Comparison of ENCODE assay signal across 26 cellular contexts in the genomic region with DNA sequence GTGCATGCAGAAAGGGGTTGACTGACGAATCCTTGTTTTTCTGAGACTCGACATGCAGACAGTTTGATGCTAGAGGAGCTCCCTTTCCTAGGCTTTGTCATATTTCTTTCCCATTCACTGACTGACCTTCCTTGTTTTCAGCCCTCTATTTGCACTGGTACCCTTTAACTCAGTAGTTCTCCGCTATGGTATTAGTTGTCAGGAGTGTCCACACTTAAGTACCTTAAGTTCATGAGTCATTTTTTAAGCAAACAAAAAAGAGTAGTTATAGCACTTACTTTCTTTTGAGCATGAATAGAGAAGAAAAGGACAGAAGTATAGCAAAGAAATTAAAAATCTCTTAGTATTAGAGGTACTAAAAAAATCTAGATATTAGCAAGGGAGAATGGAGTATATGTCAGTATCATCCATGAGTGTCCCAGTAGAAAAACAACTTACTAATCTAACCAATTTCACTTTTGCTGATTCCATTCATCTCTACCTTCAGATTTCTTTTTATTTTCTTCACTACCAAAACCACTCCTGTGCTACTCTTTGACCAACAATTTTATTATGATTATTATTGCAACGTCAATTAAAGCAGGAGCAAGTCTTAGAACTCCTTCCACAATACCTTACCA. TPM values are rescaled to one million over a fixed set of nuclear protein-coding genes. Genes with fewer than 3 reads are reported as not detected.
DNase-seq lines count a peak whose midpoint lies in the region; ATAC-seq and TF ChIP-seq lines count a peak whose summit lies in the region.
"Had no signal": no experiment of that assay in that cellular context is flagged by ENCODE, and none has a peak within 500 bp of the region (broad histone marks: within the 10 kb centered on the region; RNA-seq: fewer than 3 reads in every experiment).

No MANE protein-coding gene starts in this region.

- H3K27ac ChIP-seq in left lung (no peak overlapping the region), upper lobe of right lung (no peak overlapping the region)
- H3K27ac ChIP-seq: skin epidermis, testis, uterus had no signal

- H3K4me1 Mint-ChIP-seq in activated CD4-positive, alpha-beta T cell treated with anti-CD3 and anti-CD28 coated beads for 36 hours: peaks cover 77% of the 10 kb centered on the region
- H3K4me1 Mint-ChIP-seq in activated CD4-positive, alpha-beta T cell treated with anti-CD3 and anti-CD28 coated beads, Interleukin-2, amount 10 ng/mL, durations not matched to agents 7 days and 5 days: peaks cover 14% of the 10 kb centered on the region
- H3K4me1 Mint-ChIP-seq in T-helper 17 cell: peaks cover 58% of the 10 kb centered on the region
- peaks cover 33 to 83% of the 10 kb centered on the region in 2 donors for H3K4me1 Mint-ChIP-seq in stimulated activated naive B cell treated with anti-CD40 and anti-IgM and Interleukin-4, amounts not matched to agents 10 μg/mL and 1 μg/mL and 100 μg/mL, for 72 hours
- peaks cover 70% of the 10 kb centered on the region for H3K4me1 Mint-ChIP-seq in stimulated activated naive CD8-positive, alpha-beta T cell treated with anti-CD3 and anti-CD28 coated beads, Interleukin-15, amount 100 ng/mL, for 72 hours

- no peak overlapping the region for H3K4me3 Mint-ChIP-seq in activated CD4-positive, alpha-beta T cell treated with anti-CD3 and anti-CD28 coated beads for 36 hours
- H3K4me3 Mint-ChIP-seq in activated CD4-positive, alpha-beta T cell treated with anti-CD3 and anti-CD28 coated beads, Interleukin-2, amount 10 ng/mL, durations not matched to agents 7 days and 5 days: no peak overlapping the region
- H3K4me3 Mint-ChIP-seq in T-helper 17 cell: no peak overlapping the region
- H3K4me3 Mint-ChIP-seq in stimulated activated naive B cell treated with anti-CD40 and anti-IgM and Interleukin-4, amounts not matched to agents 10 μg/mL and 1 μg/mL and 100 μg/mL, for 72 hours: no peak overlapping the region
- no peak overlapping the region for H3K4me3 Mint-ChIP-seq in stimulated activated naive CD8-positive, alpha-beta T cell treated with anti-CD3 and anti-CD28 coated beads, Interleukin-15, amount 100 ng/mL, for 72 hours
- H3K4me3 Mint-ChIP-seq: activated T-cell treated with anti-CD3 and anti-CD28 coated beads, Interleukin-2, amount 50 U/mL, for 72 hours; GM23338 had no signal

- no peaks in the 10 kb centered on the region for H3K9me3 Mint-ChIP-seq in activated CD4-positive, alpha-beta T cell treated with anti-CD3 and anti-CD28 coated beads for 36 hours (ENCODE audit: low read depth)
- no peaks in the 10 kb centered on the region for H3K9me3 Mint-ChIP-seq in activated CD4-positive, alpha-beta T cell treated with anti-CD3 and anti-CD28 coated beads, Interleukin-2, amount 10 ng/mL, durations not matched to agents 7 days and 5 days
- no peaks in the 10 kb centered on the region for H3K9me3 Mint-ChIP-seq in stimulated activated naive B cell treated with anti-CD40 and anti-IgM and Interleukin-4, amounts not matched to agents 10 μg/mL and 1 μg/mL and 100 μg/mL, for 72 hours
- no peaks in the 10 kb centered on the region for H3K9me3 Mint-ChIP-seq in stimulated activated naive CD8-positive, alpha-beta T cell treated with anti-CD3 and anti-CD28 coated beads, Interleukin-15, amount 100 ng/mL, for 72 hours
- H3K9me3 Mint-ChIP-seq: activated T-cell treated with anti-CD3 and anti-CD28 coated beads, Interleukin-2, amount 50 U/mL, for 72 hours; CD4-positive, alpha-beta T cell; GM23338 had no signal

- H3K27me3 Mint-ChIP-seq in activated CD4-positive, alpha-beta T cell treated with anti-CD3 and anti-CD28 coated beads for 36 hours: no peaks in the 10 kb centered on the region
- no peaks in the 10 kb centered on the region for H3K27me3 Mint-ChIP-seq in activated CD4-positive, alpha-beta T cell treated with anti-CD3 and anti-CD28 coated beads, Interleukin-2, amount 10 ng/mL, durations not matched to agents 7 days and 5 days
- no peaks in the 10 kb centered on the region for H3K27me3 Mint-ChIP-seq in T-helper 17 cell
- no peaks in the 10 kb centered on the region for H3K27me3 Mint-ChIP-seq in stimulated activated naive B cell treated with anti-CD40 and anti-IgM and Interleukin-4, amounts not matched to agents 10 μg/mL and 1 μg/mL and 100 μg/mL, for 72 hours
- no peaks in the 10 kb centered on the region for H3K27me3 Mint-ChIP-seq in stimulated activated naive CD8-positive, alpha-beta T cell treated with anti-CD3 and anti-CD28 coated beads, Interleukin-15, amount 100 ng/mL, for 72 hours
- H3K27me3 Mint-ChIP-seq: CD4-positive, alpha-beta T cell had no signal

- peak; percentile 49 for ATAC-seq in activated CD4-positive, alpha-beta T cell treated with anti-CD3 and anti-CD28 coated beads for 36 hours
- no peak for ATAC-seq in T-helper 17 cell
- peak; percentile 96 for ATAC-seq in left lung
- ATAC-seq in upper lobe of right lung: peak; percentile 81
- ATAC-seq in stimulated activated naive B cell treated with anti-CD40 and anti-IgM and Interleukin-4, amounts not matched to agents 10 μg/mL and 1 μg/mL and 100 μg/mL, for 72 hours (replicated peaks): no peak
- ATAC-seq in stimulated activated naive CD8-positive, alpha-beta T cell treated with anti-CD3 and anti-CD28 coated beads, Interleukin-15, amount 100 ng/mL, for 72 hours: no peak
- ATAC-seq: gastrocnemius medialis; GM23338; stimulated activated naive CD8-positive, alpha-beta T cell treated with anti-CD3 and anti-CD28 coated beads, Interleukin-15, Interleukin-2, amounts not matched to agents 100 U/mL and 50 U/mL, for 24 hours had no signal

- POLR2A ChIA-PET in activated CD4-positive, alpha-beta T cell treated with anti-CD3 and anti-CD28 coated beads for 36 hours (lab: Charles Lee): no interaction called here
- POLR2A ChIA-PET in activated CD4-positive, alpha-beta T cell treated with anti-CD3 and anti-CD28 coated beads, Interleukin-2, amount 10 ng/mL, durations not matched to agents 7 days and 5 days (lab: Charles Lee): no interaction called here

- CTCF ChIA-PET in activated CD4-positive, alpha-beta T cell treated with anti-CD3 and anti-CD28 coated beads for 36 hours (lab: Charles Lee): no interaction called here
- CTCF ChIA-PET in activated CD4-positive, alpha-beta T cell treated with anti-CD3 and anti-CD28 coated beads, Interleukin-2, amount 10 ng/mL, durations not matched to agents 7 days and 5 days (lab: Charles Lee): no interaction called here

- TF ChIP-seq CTCF in left lung (IDR thresholded peaks at IDR 0.05) (no peak), upper lobe of right lung (IDR thresholded peaks at IDR 0.05) (no peak)

- intact Hi-C loops in activated CD4-positive, alpha-beta T cell treated with anti-CD3 and anti-CD28 coated beads for 36 hours (cut with DNase I, micrococcal nuclease): no loop called here
- intact Hi-C loops in left lung (cut with DNase I): no loop called here
- intact Hi-C loops in upper lobe of right lung (cut with DNase I): no loop called here

- no peaks in the 10 kb centered on the region for H3K9me3 ChIP-seq in T-helper 17 cell (ENCODE audit: control insufficient read depth, low read length, poor library complexity, severe bottlenecking)
- no peaks in the 10 kb centered on the region for H3K9me3 ChIP-seq in left lung
- no peaks in the 10 kb centered on the region for H3K9me3 ChIP-seq in upper lobe of right lung
- H3K9me3 ChIP-seq: gastrocnemius medialis, testis, uterus had no signal

- H3K4me3 ChIP-seq in left lung (no peak overlapping the region), upper lobe of right lung (no peak overlapping the region)
- H3K4me3 ChIP-seq: dorsolateral prefrontal cortex, gastrocnemius medialis, GM23338, skin epidermis, testis, uterus had no signal

- H3K36me3 Mint-ChIP-seq in activated CD4-positive, alpha-beta T cell treated with anti-CD3 and anti-CD28 coated beads for 36 hours (ENCODE audit: low read depth): peaks cover 12% of the 10 kb centered on the region
- H3K36me3 Mint-ChIP-seq in activated CD4-positive, alpha-beta T cell treated with anti-CD3 and anti-CD28 coated beads, Interleukin-2, amount 10 ng/mL, durations not matched to agents 7 days and 5 days (ENCODE audit: low read depth): no peaks in the 10 kb centered on the region
- peaks cover 6% of the 10 kb centered on the region for H3K36me3 Mint-ChIP-seq in T-helper 17 cell (ENCODE audit: low read depth)
- peaks cover 29 to 34% of the 10 kb centered on the region in 2 donors for H3K36me3 Mint-ChIP-seq in stimulated activated naive B cell treated with anti-CD40 and anti-IgM and Interleukin-4, amounts not matched to agents 10 μg/mL and 1 μg/mL and 100 μg/mL, for 72 hours

- H3K27ac Mint-ChIP-seq in activated CD4-positive, alpha-beta T cell treated with anti-CD3 and anti-CD28 coated beads for 36 hours: no peak overlapping the region
- H3K27ac Mint-ChIP-seq in activated CD4-positive, alpha-beta T cell treated with anti-CD3 and anti-CD28 coated beads, Interleukin-2, amount 10 ng/mL, durations not matched to agents 7 days and 5 days: no peak overlapping the region
- peak overlapping the region; percentile 89 for H3K27ac Mint-ChIP-seq in T-helper 17 cell
- H3K27ac Mint-ChIP-seq in stimulated activated naive B cell treated with anti-CD40 and anti-IgM and Interleukin-4, amounts not matched to agents 10 μg/mL and 1 μg/mL and 100 μg/mL, for 72 hours: no peak overlapping the region
- no peak overlapping the region for H3K27ac Mint-ChIP-seq in stimulated activated naive CD8-positive, alpha-beta T cell treated with anti-CD3 and anti-CD28 coated beads, Interleukin-15, amount 100 ng/mL, for 72 hours
- H3K27ac Mint-ChIP-seq: CD4-positive, alpha-beta T cell; GM23338 had no signal

- H3K36me3 ChIP-seq in left lung (no peaks in the 10 kb centered on the region), upper lobe of right lung (no peaks in the 10 kb centered on the region)
- H3K36me3 ChIP-seq: gastrocnemius medialis, uterus had no signal

- no peaks in the 10 kb centered on the region for H3K27me3 ChIP-seq in left lung
- H3K27me3 ChIP-seq in upper lobe of right lung: no peaks in the 10 kb centered on the region
- H3K27me3 ChIP-seq: dorsolateral prefrontal cortex, gastrocnemius medialis, testis, uterus had no signal

- H3K4me1 ChIP-seq in left lung (peaks cover 0 to 47% of the 10 kb centered on the region in 2 donors), upper lobe of right lung (peaks cover 9% of the 10 kb centered on the region)
- H3K4me1 ChIP-seq: testis, uterus had no signal

- no peak for DNase-seq in activated CD4-positive, alpha-beta T cell treated with anti-CD3 and anti-CD28 coated beads for 36 hours
- no peak for DNase-seq in activated CD4-positive, alpha-beta T cell treated with anti-CD3 and anti-CD28 coated beads, Interleukin-2, amount 10 ng/mL, durations not matched to agents 7 days and 5 days
- DNase-seq in T-helper 17 cell (no peak), left lung (no peak), upper lobe of right lung (no peak), T-helper 9 cell (no peak)
- DNase-seq in stimulated activated naive B cell treated with anti-CD40 and anti-IgM and Interleukin-4, amounts not matched to agents 10 μg/mL and 1 μg/mL and 100 μg/mL, for 72 hours: no peak
- no peak for DNase-seq in stimulated activated naive CD8-positive, alpha-beta T cell treated with anti-CD3 and anti-CD28 coated beads, Interleukin-15, amount 100 ng/mL, for 72 hours
- DNase-seq: 8988T; activated CD4-positive, alpha-beta T cell treated with anti-CD3 and anti-CD28 coated beads, Interleukin-2, amount 50 U/mL, for 4 hours; activated naive CD4-positive, alpha-beta T cell treated with Interleukin-2 at 50 U/mL for 16 hours; activated T-cell treated with anti-CD3 and anti-CD28 coated beads, Interleukin-2, amount 50 U/mL, for 72 hours; CD4-positive, alpha-beta T cell; dorsolateral prefrontal cortex; EL; gastrocnemius medialis; mammary epithelial cell; NCI-H1417; NCI-H2029 treated with DMSO at 0.1 percent for 48 hours; stimulated activated naive CD8-positive, alpha-beta T cell treated with anti-CD3 and anti-CD28 coated beads, Interleukin-15, Interleukin-2, amounts not matched to agents 100 U/mL and 50 U/mL, for 24 hours; SW 1271; T1000; testis; uterus had no signal

RNA-seq across cellular contexts. Expression of gene ATP2B1, which starts 8.3 kb away (rescaled TPM):
- total RNA-seq in activated CD4-positive, alpha-beta T cell treated with anti-CD3 and anti-CD28 coated beads for 36 hours: 10 to 100 TPM; 18.8 to 19.7 TPM
- total RNA-seq in activated CD4-positive, alpha-beta T cell treated with anti-CD3 and anti-CD28 coated beads, Interleukin-2, amount 10 ng/mL, durations not matched to agents 7 days and 5 days: 10 to 100 TPM; 24.2 to 26.6 TPM
- total RNA-seq in T-helper 17 cell (100 to 1,000 TPM; 123 to 158 TPM), left lung (10 to 100 TPM; 29.4 to 54.0 TPM), upper lobe of right lung (46.6 TPM)

Comparison
In these comparisons a context has a peak if more than half of its experiments do, and no peak if none do; other contexts are left out.
1. ATAC-seq: peak in activated CD4-positive, alpha-beta T cell treated with anti-CD3 and anti-CD28 coated beads for 36 hours (single experiment), left lung (single experiment) and upper lobe of right lung (single experiment); none in T-helper 17 cell (single experiment), stimulated activated naive B cell treated with anti-CD40 and anti-IgM and Interleukin-4, amounts not matched to agents 10 μg/mL and 1 μg/mL and 100 μg/mL, for 72 hours (0 of 2) and stimulated activated naive CD8-positive, alpha-beta T cell treated with anti-CD3 and anti-CD28 coated beads, Interleukin-15, amount 100 ng/mL, for 72 hours (single experiment).